ENCODE assay signal across 35 cellular contexts in genomic region chr6:151175924-151176445, GRCh38.
"Had no signal": no experiment of that assay in that cellular context is flagged by ENCODE, and none has a peak within 500 bp of the region (broad histone marks: within the 10 kb centered on the region; RNA-seq: fewer than 3 reads in every experiment).

No MANE protein-coding gene starts in this region.

- H3K27me3 Mint-ChIP-seq: brain had no signal

- H3K4me3 ChIP-seq: MG63, PC-9 had no signal

- H3K27me3 ChIP-seq: MG63 had no signal

- H3K27ac ChIP-seq: PC-9, RWPE1, VCaP had no signal

- FAIRE-seq: bronchial epithelial cell, RCC 7860 had no signal

- H3K4me2 ChIP-seq: PC-9 had no signal

- DNase-seq: activated CD4-positive, alpha-beta memory T cell treated with anti-CD3 and anti-CD28 coated beads for 36 hours; activated CD4-positive, alpha-beta T cell treated with anti-CD3 and anti-CD28 coated beads for 36 hours; activated CD4-positive, alpha-beta T cell treated with anti-CD3 and anti-CD28 coated beads, Interleukin-2, amount 50 U/mL, for 1 hour; activated CD4-positive, CD25-positive, alpha-beta regulatory T cell; activated CD8-positive, alpha-beta memory T cell treated with anti-CD3 and anti-CD28 coated beads, Interleukin-2, amount 50 U/mL, for 4 hours; activated effector memory CD4-positive, alpha-beta T cell treated with Interleukin-2 at 50 U/mL for 16 hours; activated naive CD4-positive, alpha-beta T cell treated with anti-CD3 and anti-CD28 coated beads, Interleukin-2, amount 10 ng/mL, durations not matched to agents 7 days and 5 days; activated naive CD8-positive, alpha-beta T cell treated with anti-CD3 and anti-CD28 coated beads, Interleukin-2, amount 50 U/mL, for 24 hours; activated T-cell treated with anti-CD3 and anti-CD28 coated beads for 4 hours; activated T-cell treated with anti-CD3 and anti-CD28 coated beads, Interleukin-2, amount 50 U/mL, for 48 hours; Kasumi-1; KG1; MG63; NCI-H1048; NCI-H1105 treated with DMSO at 0.1 percent for 48 hours; NCI-H1436 treated with DMSO at 0.1 percent for 48 hours; NCI-H1694 treated with DMSO at 0.1 percent for 48 hours; NCI-H2029; NCI-H2107; NCI-H2171; NCI-H510A; NCI-H526; NCI-H748 treated with DMSO at 0.1 percent for 48 hours; NK-92 treated with Interleukin-12 subunit alpha and Interleukin-12 subunit beta, amount 100 ng/mL, for 24 hours; PC-9; SIG-M5; T-cell; T-helper 17 cell; T-helper 9 cell had no signal

- H3K36me3 ChIP-seq: MG63 had no signal

- H3K4me1 Mint-ChIP-seq: activated CD4-positive, alpha-beta T cell treated with anti-CD3 and anti-CD28 coated beads for 36 hours; activated naive CD4-positive, alpha-beta T cell treated with anti-CD3 and anti-CD28 coated beads, Interleukin-2, amount 10 ng/mL, durations not matched to agents 7 days and 5 days; activated naive CD8-positive, alpha-beta T cell treated with anti-CD3 and anti-CD28 coated beads, Interleukin-2, amount 50 U/mL, for 24 hours; T-cell; T-helper 17 cell had no signal

- H3K9me3 Mint-ChIP-seq: activated CD4-positive, alpha-beta memory T cell treated with anti-CD3 and anti-CD28 coated beads for 36 hours; activated naive CD4-positive, alpha-beta T cell treated with anti-CD3 and anti-CD28 coated beads, Interleukin-2, amount 10 ng/mL, durations not matched to agents 7 days and 5 days; activated naive CD8-positive, alpha-beta T cell treated with anti-CD3 and anti-CD28 coated beads, Interleukin-2, amount 50 U/mL, for 24 hours; T-cell had no signal

- H3K27ac Mint-ChIP-seq: activated CD4-positive, alpha-beta memory T cell treated with anti-CD3 and anti-CD28 coated beads for 36 hours; activated CD4-positive, alpha-beta T cell treated with anti-CD3 and anti-CD28 coated beads for 36 hours; activated naive CD4-positive, alpha-beta T cell treated with anti-CD3 and anti-CD28 coated beads, Interleukin-2, amount 10 ng/mL, durations not matched to agents 7 days and 5 days; activated naive CD8-positive, alpha-beta T cell; activated naive CD8-positive, alpha-beta T cell treated with anti-CD3 and anti-CD28 coated beads, Interleukin-2, amount 50 U/mL, for 24 hours; brain; T-helper 17 cell had no signal

- H3K9me3 ChIP-seq: MG63 had no signal

- H3K4me3 Mint-ChIP-seq: activated CD4-positive, alpha-beta memory T cell treated with anti-CD3 and anti-CD28 coated beads for 36 hours; activated CD4-positive, alpha-beta T cell treated with anti-CD3 and anti-CD28 coated beads for 36 hours; activated naive CD4-positive, alpha-beta T cell treated with anti-CD3 and anti-CD28 coated beads, Interleukin-2, amount 10 ng/mL, durations not matched to agents 7 days and 5 days; activated naive CD8-positive, alpha-beta T cell; activated naive CD8-positive, alpha-beta T cell treated with anti-CD3 and anti-CD28 coated beads, Interleukin-2, amount 50 U/mL, for 24 hours; brain; T-cell; T-helper 17 cell had no signal

- H2AFZ ChIP-seq: PC-9 had no signal

- H3K36me3 Mint-ChIP-seq: activated CD4-positive, alpha-beta memory T cell treated with anti-CD3 and anti-CD28 coated beads for 36 hours; activated naive CD4-positive, alpha-beta T cell treated with anti-CD3 and anti-CD28 coated beads, Interleukin-2, amount 10 ng/mL, durations not matched to agents 7 days and 5 days; activated naive CD8-positive, alpha-beta T cell; brain; T-cell had no signal
